ENCODE assay signal across 33 cellular contexts in genomic region chr20:697826-698225, GRCh38. TPM values are rescaled to one million over a fixed set of nuclear protein-coding genes. Genes with fewer than 3 reads are reported as not detected.
"Had no signal": no experiment of that assay in that cellular context is flagged by ENCODE, and none has a peak within 500 bp of the region (broad histone marks: within the 10 kb centered on the region; RNA-seq: fewer than 3 reads in every experiment).

No MANE protein-coding gene starts in this region.

- H3K36me3 Mint-ChIP-seq: natural killer cell; stimulated activated naive B cell treated with anti-CD40 and anti-IgM and Interleukin-4, amounts not matched to agents 10 μg/mL and 1 μg/mL and 100 μg/mL, for 72 hours had no signal

- H3K4me3 ChIP-seq: esophagus muscularis mucosa, gastroesophageal sphincter, heart left ventricle, hepatocyte, left ventricle myocardium inferior, lower lobe of right lung, skin epidermis, thoracic aorta, tibial nerve, upper lobe of left lung, uterus had no signal

- H3K4me3 Mint-ChIP-seq: dendritic cell treated with granulocyte-macrophage colony-stimulating factor and Interleukin-4, amounts not matched to agents 40 ng/mL and 50 ng/mL, for 4 days; natural killer cell; neural crest cell; stimulated activated naive B cell treated with anti-CD40 and anti-IgM and Interleukin-4, amounts not matched to agents 10 μg/mL and 1 μg/mL and 100 μg/mL, for 72 hours; stimulated activated naive CD8-positive, alpha-beta T cell treated with anti-CD3 and anti-CD28 coated beads, Interleukin-15, Interleukin-2, amounts not matched to agents 100 ng/mL and 50 ng/mL, for 24 hours had no signal

- H3K4me1 ChIP-seq: foreskin keratinocyte, gastroesophageal sphincter, lower lobe of right lung, parathyroid adenoma, tibial nerve, upper lobe of left lung, uterus had no signal

- H3K4me2 ChIP-seq: hepatocyte had no signal

- FAIRE-seq: colon, endothelial cell of umbilical vein, islet of Langerhans had no signal

- H3K9ac ChIP-seq: parathyroid adenoma had no signal

- H3K79me2 ChIP-seq: hepatocyte, parathyroid adenoma had no signal

- H3K36me3 ChIP-seq: esophagus muscularis mucosa, gastroesophageal sphincter, heart left ventricle, left ventricle myocardium inferior, lower lobe of right lung, neutrophil, thoracic aorta, tibial nerve, upper lobe of left lung, uterus had no signal

- H2AFZ ChIP-seq: hepatocyte, parathyroid adenoma had no signal

- H3K27ac ChIP-seq: esophagus muscularis mucosa, foreskin keratinocyte, gastroesophageal sphincter, heart left ventricle, hepatocyte, left ventricle myocardium inferior, lower lobe of right lung, neutrophil, parathyroid adenoma, skin epidermis, thoracic aorta, tibial nerve, upper lobe of left lung, uterus had no signal

- H3K9me3 ChIP-seq: esophagus muscularis mucosa, gastroesophageal sphincter, heart left ventricle, left ventricle myocardium inferior, lower lobe of right lung, neutrophil, thoracic aorta, tibial nerve, upper lobe of left lung, uterus had no signal

- H3K27me3 ChIP-seq: heart left ventricle, hepatocyte, upper lobe of left lung, uterus had no signal

- DNase-seq: cerebellar nuclear complex; effector CD8-positive, alpha-beta T cell; foreskin keratinocyte; heart left ventricle; left colon; left ventricle myocardium inferior; lower lobe of right lung; natural killer cell; stimulated activated CD4-positive, alpha-beta T cell treated with anti-CD3 and anti-CD28 coated beads, Interleukin-15, amount 100 ng/mL, for 24 hours; stimulated activated CD4-positive, alpha-beta T cell treated with anti-CD3 and anti-CD28 coated beads, Interleukin-2, amount 100 ng/mL, for 48 hours; stimulated activated naive B cell treated with anti-CD40 and anti-IgM and Interleukin-4, amounts not matched to agents 10 μg/mL and 1 μg/mL and 100 μg/mL, for 72 hours; upper lobe of left lung; uterus had no signal

- H3K9me3 Mint-ChIP-seq: dendritic cell treated with granulocyte-macrophage colony-stimulating factor and Interleukin-4, amounts not matched to agents 40 ng/mL and 50 ng/mL, for 4 days; natural killer cell; neural crest cell; stimulated activated naive CD8-positive, alpha-beta T cell treated with anti-CD3 and anti-CD28 coated beads, Interleukin-15, Interleukin-2, amounts not matched to agents 100 ng/mL and 50 ng/mL, for 24 hours had no signal

- H3K4me1 Mint-ChIP-seq: natural killer cell; stimulated activated naive B cell treated with anti-CD40 and anti-IgM and Interleukin-4, amounts not matched to agents 10 μg/mL and 1 μg/mL and 100 μg/mL, for 72 hours had no signal

- H3K27ac Mint-ChIP-seq: dendritic cell treated with granulocyte-macrophage colony-stimulating factor and Interleukin-4, amounts not matched to agents 40 ng/mL and 50 ng/mL, for 4 days; natural killer cell; progenitor cell of endocrine pancreas; stimulated activated naive B cell treated with anti-CD40 and anti-IgM and Interleukin-4, amounts not matched to agents 10 μg/mL and 1 μg/mL and 100 μg/mL, for 72 hours; stimulated activated naive CD8-positive, alpha-beta T cell treated with anti-CD3 and anti-CD28 coated beads, Interleukin-15, Interleukin-2, amounts not matched to agents 100 ng/mL and 50 ng/mL, for 24 hours had no signal

- ATAC-seq: foreskin keratinocyte; gastroesophageal sphincter; heart left ventricle; left colon; lower lobe of right lung; natural killer cell; stimulated activated naive B cell treated with anti-CD40 and anti-IgM and Interleukin-4, amounts not matched to agents 10 μg/mL and 1 μg/mL and 100 μg/mL, for 72 hours had no signal

RNA-seq across cellular contexts. Expression of gene SCRT2, which starts 22.2 kb away (rescaled TPM):
- total RNA-seq: endothelial cell of umbilical vein, epithelial cell of proximal tubule, esophagus muscularis mucosa, fibroblast of lung, foreskin keratinocyte, gastroesophageal sphincter, heart left ventricle, hepatocyte, kidney epithelial cell, left colon, left ventricle myocardium inferior, lower lobe of right lung, mononuclear cell, natural killer cell, omental fat pad, progenitor cell of endocrine pancreas, thoracic aorta, tibial nerve, upper lobe of left lung, uterus had no signal
- polyA plus RNA-seq: endothelial cell of umbilical vein, fibroblast of lung, foreskin keratinocyte, heart left ventricle, hepatocyte had no signal
